ENCODE assay signal across 10 cellular contexts in the genomic region with DNA sequence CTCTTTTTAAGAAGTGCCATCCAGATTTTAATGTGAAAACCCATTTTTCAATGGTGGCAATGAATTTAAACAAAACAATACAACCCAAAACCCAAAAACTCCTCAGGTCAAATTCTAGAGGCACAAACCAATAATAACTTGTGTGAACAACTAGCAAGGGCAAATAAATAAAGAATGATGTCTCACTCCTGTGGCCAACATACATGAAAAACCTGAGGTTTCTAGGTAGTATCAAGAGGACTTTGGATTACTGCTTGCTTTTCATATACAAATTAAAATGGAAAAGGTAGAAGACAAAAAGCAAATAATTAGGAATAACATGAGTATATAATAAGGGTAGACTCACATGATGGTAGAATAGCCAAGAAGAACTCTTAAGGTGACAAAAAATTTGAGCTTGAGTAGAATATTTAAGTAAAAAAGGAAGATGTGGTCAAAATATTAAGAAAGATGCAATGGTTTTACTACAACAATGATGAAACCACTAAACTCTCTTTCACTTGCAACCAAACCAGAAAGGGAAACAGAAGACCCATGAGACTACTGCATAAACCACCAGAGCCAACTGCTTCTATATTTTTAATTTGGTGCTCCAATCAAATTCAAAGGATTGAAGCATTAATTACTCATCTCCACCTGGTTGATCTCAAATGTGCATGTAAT. TPM values are rescaled to one million over a fixed set of nuclear protein-coding genes. Genes with fewer than 3 reads are reported as not detected.
DNase-seq lines count a peak whose midpoint lies in the region; ATAC-seq lines count a peak whose summit lies in the region.
"Had no signal": no experiment of that assay in that cellular context is flagged by ENCODE, and none has a peak within 500 bp of the region (broad histone marks: within the 10 kb centered on the region; RNA-seq: fewer than 3 reads in every experiment).

No MANE protein-coding gene starts in this region.

- H3K27ac Mint-ChIP-seq in T-helper 17 cell, result peak overlapping the region; percentile 21
- H3K27ac Mint-ChIP-seq: HFFc6 had no signal

- ATAC-seq in GM18502 (IDR thresholded peaks at IDR 0.05; ENCODE audit: poor library complexity, unreplicated experiment) (peak; percentile 90), GM21447 (IDR thresholded peaks at IDR 0.05; ENCODE audit: unreplicated experiment) (peak; percentile 76), HG03196 (IDR thresholded peaks at IDR 0.05; ENCODE audit: unreplicated experiment) (peak; percentile 78), T-helper 17 cell (no peak), left cardiac atrium (no peak)

- H3K4me1 Mint-ChIP-seq in T-helper 17 cell, result peaks cover 9% of the 10 kb centered on the region

- intact Hi-C loops in left cardiac atrium (cut with DNase I), result no loop called here

- no peak for DNase-seq in T-helper 17 cell
- no peak for DNase-seq in activated CD4-positive, CD25-positive, alpha-beta regulatory T cell (lab: John Stamatoyannopoulos, UW)
- DNase-seq in activated effector memory CD4-positive, alpha-beta T cell treated with Interleukin-2 at 50 U/mL for 16 hours, result no peak
- no peak for DNase-seq in left cardiac atrium
- DNase-seq in activated CD4-positive, CD25-positive, alpha-beta regulatory T cell treated with anti-CD3 and anti-CD28 coated beads, Interleukin-2, amount 50 U/mL, for 72 hours, result no peak
- DNase-seq: HFFc6, T-helper 9 cell had no signal

- peaks cover 2% of the 10 kb centered on the region for H3K36me3 Mint-ChIP-seq in T-helper 17 cell (ENCODE audit: low read depth)

- no peaks in the 10 kb centered on the region for H3K27me3 Mint-ChIP-seq in T-helper 17 cell

- no peaks in the 10 kb centered on the region for H3K9me3 ChIP-seq in T-helper 17 cell (ENCODE audit: control insufficient read depth, low read length, poor library complexity, severe bottlenecking)

- no peak overlapping the region for H3K4me3 Mint-ChIP-seq in T-helper 17 cell
- H3K4me3 Mint-ChIP-seq: HFFc6 had no signal

RNA-seq across cellular contexts. Expression of a gene that starts 53.5 kb away (rescaled TPM):
- total RNA-seq in T-helper 17 cell (10 to 100 TPM; 53.8 to 72.1 TPM), left cardiac atrium (10 to 100 TPM; 56.8 to 71.8 TPM)

RNA-seq across cellular contexts. Expression of a gene that starts 55.7 kb away (rescaled TPM):
- 10 to 100 TPM; 19.5 to 30.9 TPM for total RNA-seq in T-helper 17 cell
- 1 to 10 TPM; 7.7 to 9.2 TPM for total RNA-seq in left cardiac atrium

Comparison
In these comparisons a context has a peak if more than half of its experiments do, and no peak if none do; other contexts are left out.
1. ATAC-seq: peak in GM18502 (single experiment), GM21447 (single experiment) and HG03196 (single experiment); none in T-helper 17 cell (single experiment) and left cardiac atrium (0 of 2).